9 cellular contexts compared by ENCODE assay signal in the genomic region with DNA sequence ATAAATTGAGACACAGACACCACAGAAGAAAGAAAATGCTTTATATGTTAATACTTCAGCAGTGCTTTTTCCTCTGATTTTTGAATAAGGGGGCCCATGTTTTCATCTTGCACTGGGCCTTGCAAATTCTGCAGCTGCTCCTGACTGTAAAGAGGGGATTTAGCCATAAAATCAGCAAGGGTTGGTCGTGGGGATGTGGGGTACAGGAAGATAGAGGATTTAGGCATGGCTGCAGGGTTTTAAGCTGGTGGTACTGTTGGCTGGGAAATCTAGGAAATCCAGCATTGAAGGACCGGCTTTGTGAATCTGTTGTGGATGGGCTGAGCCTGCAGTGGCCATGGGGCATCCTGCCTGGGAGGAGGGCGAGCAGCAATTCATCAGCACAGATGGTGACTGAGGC. TPM values are rescaled to one million over a fixed set of nuclear protein-coding genes. Genes with fewer than 3 reads are reported as not detected.
"Had no signal": no experiment of that assay in that cellular context is flagged by ENCODE, and none has a peak within 500 bp of the region (broad histone marks: within the 10 kb centered on the region; RNA-seq: fewer than 3 reads in every experiment).

No MANE protein-coding gene starts in this region.

RNA-seq across cellular contexts. Expression of a gene that starts 2.1 kb away (rescaled TPM):
- total RNA-seq: osteoblast, prostate gland, pulmonary artery endothelial cell, right atrium auricular region, smooth muscle cell, suprapubic skin, testis, transverse colon, vagina had no signal
